ENCODE assay signal across 21 cellular contexts in genomic region chr11:23320131-23320530, GRCh38.
"Had no signal": no experiment of that assay in that cellular context is flagged by ENCODE, and none has a peak within 500 bp of the region (broad histone marks: within the 10 kb centered on the region; RNA-seq: fewer than 3 reads in every experiment).

No MANE protein-coding gene starts in this region.

- H3K27me3 ChIP-seq: colonic mucosa, gastroesophageal sphincter, ovary, right lobe of liver, uterus had no signal

- H3K36me3 ChIP-seq: colonic mucosa, gastroesophageal sphincter, ovary, right lobe of liver, uterus had no signal

- H3K27ac ChIP-seq: colonic mucosa, gastroesophageal sphincter, ovary, right lobe of liver, skin epidermis, uterus had no signal

- H3K4me1 ChIP-seq: colonic mucosa, gastroesophageal sphincter, right lobe of liver, uterus had no signal

- H3K9me3 ChIP-seq: colonic mucosa, ovary, right lobe of liver, uterus had no signal

- DNase-seq: activated CD4-positive, alpha-beta memory T cell treated with anti-CD3 and anti-CD28 coated beads, Interleukin-2, amount 10 ng/mL, durations not matched to agents 7 days and 5 days; activated CD4-positive, alpha-beta T cell treated with anti-CD3 and anti-CD28 coated beads for 1 hour; activated CD4-positive, alpha-beta T cell treated with anti-CD3 and anti-CD28 coated beads, Interleukin-2, amount 10 ng/mL, durations not matched to agents 7 days and 5 days; activated CD8-positive, alpha-beta memory T cell treated with anti-CD3 and anti-CD28 coated beads, Interleukin-2, amount 50 U/mL, for 48 hours; activated gamma-delta T cell; activated naive CD4-positive, alpha-beta T cell treated with anti-CD3 and anti-CD28 coated beads, Interleukin-2, amount 10 ng/mL, durations not matched to agents 7 days and 5 days; activated naive CD8-positive, alpha-beta T cell treated with anti-CD3 and anti-CD28 coated beads, Interleukin-2, amount 10 ng/mL, durations not matched to agents 7 days and 5 days; activated T-cell treated with anti-CD3 and anti-CD28 coated beads, Interleukin-2, amount 50 U/mL, for 24 hours; amygdala; colonic mucosa; effector memory CD8-positive, alpha-beta T cell; head of caudate nucleus; hippocampal formation; naive thymus-derived CD4-positive, alpha-beta T cell; ovary; right lobe of liver; stimulated activated CD4-positive, alpha-beta T cell treated with anti-CD3 and anti-CD28 coated beads, Interleukin-4, amount 100 ng/mL, for 24 hours; T-helper 17 cell; uterus had no signal

- H3K4me3 ChIP-seq: colonic mucosa, gastroesophageal sphincter, ovary, right lobe of liver, skin epidermis, uterus had no signal
